12 cellular contexts compared by ENCODE assay signal in the genomic region with DNA sequence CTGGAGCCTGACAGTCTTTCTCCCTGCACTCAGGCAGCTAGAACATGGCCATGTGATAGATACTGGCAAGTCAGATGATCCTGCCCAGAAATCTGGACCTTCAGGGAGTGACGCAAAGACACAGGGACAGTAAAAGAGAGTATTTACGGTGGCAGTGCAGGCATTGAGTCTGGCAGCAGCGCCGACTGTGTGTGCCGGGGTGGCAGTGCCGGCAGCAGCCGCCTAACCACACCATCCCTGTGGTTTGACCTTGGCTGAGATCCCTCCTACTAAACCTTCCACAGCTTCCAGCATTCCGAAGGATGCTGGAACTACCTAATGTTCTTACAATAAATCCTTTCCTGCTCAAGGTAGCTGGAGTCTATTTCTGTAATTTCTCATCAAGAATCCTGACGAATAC. TPM values are rescaled to one million over a fixed set of nuclear protein-coding genes. Genes with fewer than 3 reads are reported as not detected.
A peak's percentile ranks its signal among the peaks of the same experiment; 100 is the strongest.
DNase-seq lines count a peak whose midpoint lies in the region; ATAC-seq and TF ChIP-seq lines count a peak whose summit lies in the region.
"Had no signal": no experiment of that assay in that cellular context is flagged by ENCODE, and none has a peak within 500 bp of the region (broad histone marks: within the 10 kb centered on the region; RNA-seq: fewer than 3 reads in every experiment).

No MANE protein-coding gene starts in this region.

- H3K36me3 ChIP-seq in BE2C (no peaks in the 10 kb centered on the region), mucosa of descending colon (ENCODE audit: low read depth) (no peaks in the 10 kb centered on the region)
- H3K36me3 ChIP-seq: WERI-Rb-1 had no signal

- DNase-seq in BE2C (peak; percentile 50), NCI-H2227 treated with DMSO at 0.1 percent for 48 hours (lab: John Stamatoyannopoulos, UW) (peak; percentile 7), astrocyte of the spinal cord (ENCODE audit: low read depth, low spot score) (peak; percentile 29), mucosa of descending colon (no peak), NCI-H82 treated with DMSO at 0.1 percent for 48 hours (lab: John Stamatoyannopoulos, UW; ENCODE audit: unreplicated experiment) (no peak), NCI-H1048 (lab: John Stamatoyannopoulos, UW) (no peak), UCSD-AML1 (lab: John Stamatoyannopoulos, UW; ENCODE audit: unreplicated experiment) (no peak), occipital lobe (lab: John Stamatoyannopoulos, UW) (no peak)
- DNase-seq: activated CD8-positive, alpha-beta T cell treated with anti-CD3 and anti-CD28 coated beads, Interleukin-2, amount 10 ng/mL, durations not matched to agents 7 days and 5 days; NCI-H2081 treated with DMSO at 0.1 percent for 48 hours; WERI-Rb-1 had no signal

- intact Hi-C loops in mucosa of descending colon (cut with DNase I, micrococcal nuclease): no loop called here

- H3K27me3 ChIP-seq in BE2C: no peaks in the 10 kb centered on the region

- in situ Hi-C loops in astrocyte of the spinal cord (cut with HindIII; ENCODE audit: low sequenced_read_pairs): no loop called here

- H3K4me3 ChIP-seq in BE2C (ENCODE audit: low read depth, low read length): no peak overlapping the region
- H3K4me3 ChIP-seq in astrocyte of the spinal cord (ENCODE audit: low read depth, low read length): no peak overlapping the region
- H3K4me3 ChIP-seq in mucosa of descending colon: no peak overlapping the region
- H3K4me3 ChIP-seq: SK-N-MC had no signal

- peak; percentile 33 for ATAC-seq in mucosa of descending colon
- ATAC-seq: activated CD8-positive, alpha-beta T cell treated with anti-CD3 and anti-CD28 coated beads, Interleukin-2, amount 10 ng/mL, durations not matched to agents 7 days and 5 days had no signal

- H3K4me1 ChIP-seq in BE2C: peaks cover 3% of the 10 kb centered on the region; the same call in 1 of the 2 replicates
- H3K4me1 ChIP-seq in mucosa of descending colon (ENCODE audit: low read depth): peaks cover 5% of the 10 kb centered on the region

- H3K9me3 ChIP-seq in BE2C (no peaks in the 10 kb centered on the region), mucosa of descending colon (no peaks in the 10 kb centered on the region)

- TF ChIP-seq CTCF in BE2C (IDR thresholded peaks at IDR 0.05; ENCODE audit: low read depth, low read length) (peak; percentile 15; the same call in 1 of the 2 replicates), astrocyte of the spinal cord (IDR thresholded peaks at IDR 0.05; ENCODE audit: low read depth, low read length) (no peak), mucosa of descending colon (IDR thresholded peaks at IDR 0.05) (no peak)

RNA-seq across cellular contexts. Expression of a gene that starts 4.6 kb away (rescaled TPM):
- polyA plus RNA-seq in BE2C (2012; ENCODE audit: insufficient read depth, insufficient read length, low read depth): 387 TPM
- total RNA-seq in mucosa of descending colon (100 to 1,000 TPM; 419 to 945 (median 666) TPM), occipital lobe (202 TPM)

Comparison
In these comparisons a context has a peak if more than half of its experiments do, and no peak if none do; other contexts are left out.
1. DNase-seq: peak in BE2C (single experiment), NCI-H2227 treated with DMSO at 0.1 percent for 48 hours (single experiment) and astrocyte of the spinal cord (single experiment); none in mucosa of descending colon (0 of 3), NCI-H82 treated with DMSO at 0.1 percent for 48 hours (single experiment), NCI-H1048 (single experiment), UCSD-AML1 (single experiment) and occipital lobe (single experiment).